Comparison of ENCODE assay signal across 1 cellular context in the genomic region with DNA sequence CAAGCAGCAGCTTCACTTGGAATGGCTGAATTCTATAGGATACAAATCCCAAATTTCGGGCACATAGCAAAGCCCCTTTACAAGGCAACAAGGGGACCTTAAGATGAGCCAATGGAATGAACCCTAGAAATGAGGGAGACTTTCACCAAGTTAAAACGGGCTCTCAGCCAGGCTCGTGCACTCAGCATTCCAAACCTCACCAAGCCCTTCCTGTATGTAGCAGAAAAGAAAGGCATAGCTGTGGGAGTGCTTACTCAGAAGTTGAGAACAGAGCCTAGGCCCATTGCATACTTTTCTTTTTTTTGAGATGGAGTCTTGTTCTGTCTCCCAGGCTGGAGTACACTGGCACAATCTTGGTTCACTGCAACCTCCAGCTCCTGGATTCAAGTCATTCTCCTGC.
TF ChIP-seq lines count a peak whose summit lies in the region.

No MANE protein-coding gene starts in this region.

TF ChIP-seq in GM23338, 12 proteins besides CTCF, POLR2A, EP300 and RAD21 (continued from another document):
- TF ChIP-seq ETS1 (IDR thresholded peaks at IDR 0.05) (no peak), STAT1 (IDR thresholded peaks at IDR 0.05; ENCODE audit: unreplicated experiment) (no peak), ZNF462 (CRISPR knock-in tag; IDR thresholded peaks at IDR 0.05) (no peak), POLR2AphosphoS5 (IDR thresholded peaks at IDR 0.05; ENCODE audit: low read depth) (no peak), ZNF114 (CRISPR knock-in tag; IDR thresholded peaks at IDR 0.05) (no peak), JUNB (IDR thresholded peaks at IDR 0.05; ENCODE audit: unreplicated experiment) (no peak), NANOG (IDR thresholded peaks at IDR 0.05; ENCODE audit: borderline replicate concordance) (no peak), EZH2 (IDR thresholded peaks at IDR 0.05; ENCODE audit: low read depth, unreplicated experiment) (no peak), ZNF331 (CRISPR knock-in tag; IDR thresholded peaks at IDR 0.05; ENCODE audit: low read depth) (no peak)
